ENCODE assay signal across 1 cellular context in the genomic region with DNA sequence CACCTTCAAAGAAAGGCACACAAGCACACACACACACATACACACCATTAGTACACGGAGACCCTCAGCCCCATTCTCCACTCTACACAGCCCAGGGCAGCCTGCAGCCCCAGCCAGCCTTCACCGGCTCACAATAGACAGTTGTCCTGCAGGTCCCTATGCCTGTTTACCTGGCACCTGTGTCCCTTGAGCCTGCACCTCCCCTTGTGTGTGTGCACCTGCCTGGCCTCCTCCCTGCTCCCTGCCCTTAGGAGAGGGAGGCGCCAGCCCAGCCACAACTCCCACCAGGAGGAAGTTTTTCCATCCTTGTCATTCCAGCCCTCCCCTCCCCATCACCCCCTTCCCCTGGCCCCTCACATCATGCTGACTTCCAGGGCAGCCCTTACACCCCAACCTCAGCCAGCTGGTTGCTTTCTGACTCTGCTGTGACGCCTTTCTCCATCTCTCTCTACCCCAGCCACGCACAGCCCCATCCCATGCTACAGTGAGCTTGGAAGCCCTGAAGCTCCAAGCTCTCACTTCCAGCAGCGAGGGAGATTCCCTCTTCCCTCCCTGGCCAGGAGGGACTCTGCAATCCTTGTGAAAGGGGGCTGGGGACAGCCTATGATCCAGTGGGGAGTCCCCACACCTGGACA.
TF ChIP-seq lines count a peak whose summit lies in the region.

No MANE protein-coding gene starts in this region.

TF ChIP-seq in HCT116, 20 proteins besides CTCF, POLR2A, EP300 and RAD21 (continued from another document):
- TF ChIP-seq, protein P1, sequence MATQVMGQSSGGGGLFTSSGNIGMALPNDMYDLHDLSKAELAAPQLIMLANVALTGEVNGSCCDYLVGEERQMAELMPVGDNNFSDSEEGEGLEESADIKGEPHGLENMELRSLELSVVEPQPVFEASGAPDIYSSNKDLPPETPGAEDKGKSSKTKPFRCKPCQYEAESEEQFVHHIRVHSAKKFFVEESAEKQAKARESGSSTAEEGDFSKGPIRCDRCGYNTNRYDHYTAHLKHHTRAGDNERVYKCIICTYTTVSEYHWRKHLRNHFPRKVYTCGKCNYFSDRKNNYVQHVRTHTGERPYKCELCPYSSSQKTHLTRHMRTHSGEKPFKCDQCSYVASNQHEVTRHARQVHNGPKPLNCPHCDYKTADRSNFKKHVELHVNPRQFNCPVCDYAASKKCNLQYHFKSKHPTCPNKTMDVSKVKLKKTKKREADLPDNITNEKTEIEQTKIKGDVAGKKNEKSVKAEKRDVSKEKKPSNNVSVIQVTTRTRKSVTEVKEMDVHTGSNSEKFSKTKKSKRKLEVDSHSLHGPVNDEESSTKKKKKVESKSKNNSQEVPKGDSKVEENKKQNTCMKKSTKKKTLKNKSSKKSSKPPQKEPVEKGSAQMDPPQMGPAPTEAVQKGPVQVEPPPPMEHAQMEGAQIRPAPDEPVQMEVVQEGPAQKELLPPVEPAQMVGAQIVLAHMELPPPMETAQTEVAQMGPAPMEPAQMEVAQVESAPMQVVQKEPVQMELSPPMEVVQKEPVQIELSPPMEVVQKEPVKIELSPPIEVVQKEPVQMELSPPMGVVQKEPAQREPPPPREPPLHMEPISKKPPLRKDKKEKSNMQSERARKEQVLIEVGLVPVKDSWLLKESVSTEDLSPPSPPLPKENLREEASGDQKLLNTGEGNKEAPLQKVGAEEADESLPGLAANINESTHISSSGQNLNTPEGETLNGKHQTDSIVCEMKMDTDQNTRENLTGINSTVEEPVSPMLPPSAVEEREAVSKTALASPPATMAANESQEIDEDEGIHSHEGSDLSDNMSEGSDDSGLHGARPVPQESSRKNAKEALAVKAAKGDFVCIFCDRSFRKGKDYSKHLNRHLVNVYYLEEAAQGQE (IDR thresholded peaks at IDR 0.05; ENCODE audit: low read depth) = no peak
- TF ChIP-seq FOSL1 (IDR thresholded peaks at IDR 0.05; ENCODE audit: low read depth) (no peak), EZH2 (IDR thresholded peaks at IDR 0.05) (no peak), SIN3A (IDR thresholded peaks at IDR 0.05; ENCODE audit: low read depth) (no peak), SRF (IDR thresholded peaks at IDR 0.05; ENCODE audit: low read depth) (no peak), SP1 (IDR thresholded peaks at IDR 0.05; ENCODE audit: low read depth) (no peak), ZNF274 (IDR thresholded peaks at IDR 0.05; ENCODE audit: low read depth, low read length) (no peak), EZH2phosphoT487 (IDR thresholded peaks at IDR 0.05; ENCODE audit: borderline replicate concordance) (no peak), ELF1 (IDR thresholded peaks at IDR 0.05; ENCODE audit: borderline replicate concordance, low read depth) (no peak), EGR1 (IDR thresholded peaks at IDR 0.05; ENCODE audit: low read depth) (no peak), CEBPB (IDR thresholded peaks at IDR 0.05; ENCODE audit: low read depth) (no peak), JUND (IDR thresholded peaks at IDR 0.05) (no peak), POLR2AphosphoS5 (IDR thresholded peaks at IDR 0.05; ENCODE audit: low read depth, low read length) (no peak), CBX3 (IDR thresholded peaks at IDR 0.05; ENCODE audit: low read depth) (no peak), YY1 (IDR thresholded peaks at IDR 0.05; ENCODE audit: extremely low read depth, insufficient replicate concordance, low read depth, low read length) (no peak)
- TF ChIP-seq, protein P2, sequence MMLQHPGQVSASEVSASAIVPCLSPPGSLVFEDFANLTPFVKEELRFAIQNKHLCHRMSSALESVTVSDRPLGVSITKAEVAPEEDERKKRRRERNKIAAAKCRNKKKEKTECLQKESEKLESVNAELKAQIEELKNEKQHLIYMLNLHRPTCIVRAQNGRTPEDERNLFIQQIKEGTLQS (IDR thresholded peaks at IDR 0.05) = no peak
- TF ChIP-seq, protein P3, sequence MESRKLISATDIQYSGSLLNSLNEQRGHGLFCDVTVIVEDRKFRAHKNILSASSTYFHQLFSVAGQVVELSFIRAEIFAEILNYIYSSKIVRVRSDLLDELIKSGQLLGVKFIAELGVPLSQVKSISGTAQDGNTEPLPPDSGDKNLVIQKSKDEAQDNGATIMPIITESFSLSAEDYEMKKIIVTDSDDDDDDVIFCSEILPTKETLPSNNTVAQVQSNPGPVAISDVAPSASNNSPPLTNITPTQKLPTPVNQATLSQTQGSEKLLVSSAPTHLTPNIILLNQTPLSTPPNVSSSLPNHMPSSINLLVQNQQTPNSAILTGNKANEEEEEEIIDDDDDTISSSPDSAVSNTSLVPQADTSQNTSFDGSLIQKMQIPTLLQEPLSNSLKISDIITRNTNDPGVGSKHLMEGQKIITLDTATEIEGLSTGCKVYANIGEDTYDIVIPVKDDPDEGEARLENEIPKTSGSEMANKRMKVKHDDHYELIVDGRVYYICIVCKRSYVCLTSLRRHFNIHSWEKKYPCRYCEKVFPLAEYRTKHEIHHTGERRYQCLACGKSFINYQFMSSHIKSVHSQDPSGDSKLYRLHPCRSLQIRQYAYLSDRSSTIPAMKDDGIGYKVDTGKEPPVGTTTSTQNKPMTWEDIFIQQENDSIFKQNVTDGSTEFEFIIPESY (IDR thresholded peaks at IDR 0.05; ENCODE audit: extremely low read depth, insufficient replicate concordance, low read length) = no peak
- TF ChIP-seq, protein P4, sequence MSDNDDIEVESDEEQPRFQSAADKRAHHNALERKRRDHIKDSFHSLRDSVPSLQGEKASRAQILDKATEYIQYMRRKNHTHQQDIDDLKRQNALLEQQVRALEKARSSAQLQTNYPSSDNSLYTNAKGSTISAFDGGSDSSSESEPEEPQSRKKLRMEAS (IDR thresholded peaks at IDR 0.05) = no peak
